In the genomic region with DNA sequence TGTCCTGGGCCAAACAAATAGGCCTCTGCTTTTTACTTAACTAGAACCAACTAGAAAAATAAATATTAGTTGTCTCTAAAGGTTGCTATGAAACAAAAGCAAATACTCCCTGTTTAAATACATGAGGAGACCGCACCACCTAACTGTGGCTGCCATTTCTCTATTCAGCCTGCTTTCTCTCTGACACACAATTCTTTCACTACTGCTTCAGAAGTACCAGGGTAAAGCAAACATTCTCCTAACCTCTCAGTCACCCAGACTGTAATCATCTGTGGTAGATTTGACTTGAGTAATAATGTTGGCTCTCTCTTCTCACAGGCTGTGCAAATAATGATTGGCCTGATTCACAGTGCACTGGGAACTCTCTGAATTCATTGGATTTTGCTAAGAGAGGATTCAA, we compare ENCODE assay signal across 19 cellular contexts. TPM values are rescaled to one million over a fixed set of nuclear protein-coding genes. Genes with fewer than 3 reads are reported as not detected.
A peak's percentile ranks its signal among the peaks of the same experiment; 100 is the strongest.
DNase-seq lines count a peak whose midpoint lies in the region; ATAC-seq, FAIRE-seq and TF ChIP-seq lines count a peak whose summit lies in the region.
"Had no signal": no experiment of that assay in that cellular context is flagged by ENCODE, and none has a peak within 500 bp of the region (broad histone marks: within the 10 kb centered on the region; RNA-seq: fewer than 3 reads in every experiment).

No MANE protein-coding gene starts in this region.

- H3K4me1 ChIP-seq in HepG2 (ENCODE audit: insufficient read depth, low read length): peaks cover 11% of the 10 kb centered on the region
- H3K4me1 ChIP-seq in Peyer's patch: no peaks in the 10 kb centered on the region
- no peaks in the 10 kb centered on the region for H3K4me1 ChIP-seq in colonic mucosa
- H3K4me1 ChIP-seq in transverse colon: peaks cover 0 to 9% (median 2%) of the 10 kb centered on the region in 4 donors

- intact Hi-C loops in HepG2 (cut with micrococcal nuclease; ENCODE audit: unreplicated experiment) (no loop called here), natural killer cell (cut with micrococcal nuclease) (no loop called here), colonic mucosa (cut with DNase I) (loop anchor here (5.0 kb wide), 1 partner anchor 104 kb away; no protein-coding TSS in a partner anchor), transverse colon (cut with DNase I; ENCODE audit: low total_unique reads) (no loop called here)

- TF ChIP-seq CTCF in 22Rv1 (IDR thresholded peaks at IDR 0.05): no peak
- no peak for TF ChIP-seq CTCF in HepG2 (CRISPR knock-in tag; IDR thresholded peaks at IDR 0.05)
- no peak for TF ChIP-seq CTCF in Peyer's patch (IDR thresholded peaks at IDR 0.05)
- no peak for TF ChIP-seq CTCF in natural killer cell (IDR thresholded peaks at IDR 0.05)
- no peak for TF ChIP-seq CTCF in colonic mucosa (IDR thresholded peaks at IDR 0.05)
- no peak for TF ChIP-seq CTCF in transverse colon (IDR thresholded peaks at IDR 0.05)

- 0% methylated on average over 1 of the region's 1 CpG for whole genome bisulfite sequencing in HepG2 (ENCODE audit: low lambda C conversion rate)
- 63 to 67% methylated on average over 1 of the region's 1 CpG for WGBS in transverse colon (ENCODE audit: low coverage in 1 of 2), 2 donors

- DNase-seq in NCI-H1417 (lab: John Stamatoyannopoulos, UW): peak in 2 of 3 experiments; percentile 76 to 96
- DNase-seq in NCI-H748 treated with DMSO at 0.1 percent for 48 hours (lab: John Stamatoyannopoulos, UW): peak; percentile 93
- DNase-seq in HepG2 (ENCODE audit: low spot score): peak; percentile 35
- DNase-seq in Peyer's patch: no peak
- no peak for DNase-seq in natural killer cell
- no peak for DNase-seq in colonic mucosa
- DNase-seq in transverse colon: no peak
- DNase-seq: activated naive CD8-positive, alpha-beta T cell treated with anti-CD3 and anti-CD28 coated beads, Interleukin-2, amount 50 U/mL, for 24 hours; CD4-positive, CD25-positive, alpha-beta regulatory T cell; foreskin melanocyte; GOT3; mammary epithelial cell; NCI-H510A treated with DMSO at 0.1 percent for 48 hours; retina had no signal

- H3K36me3 ChIP-seq in HepG2 (replicated peaks in 1 of 2; ENCODE audit: control insufficient read depth in 1 of 2, insufficient read depth in 2 of 2, low read length in 2 of 2) (no peaks in the 10 kb centered on the region), Peyer's patch (no peaks in the 10 kb centered on the region), colonic mucosa (no peaks in the 10 kb centered on the region), transverse colon (no peaks in the 10 kb centered on the region)
- H3K36me3 ChIP-seq: WERI-Rb-1 had no signal

- H3K4me2 ChIP-seq in HepG2 (ENCODE audit: low read depth, low read length): no peak overlapping the region

- H3K27me3 ChIP-seq in HepG2 (ENCODE audit: control insufficient read depth in 1 of 2, insufficient read depth in 2 of 2, low read length in 2 of 2): no peaks in the 10 kb centered on the region
- no peaks in the 10 kb centered on the region for H3K27me3 ChIP-seq in Peyer's patch
- H3K27me3 ChIP-seq in colonic mucosa: no peaks in the 10 kb centered on the region
- H3K27me3 ChIP-seq in transverse colon: no peaks in the 10 kb centered on the region

- in situ Hi-C loops in HepG2 (cut with HindIII; ENCODE audit: extremely low pct_ligation_motif_present, low pct_unique_long_range_greater_than_20kb): no loop called here
- in situ Hi-C loops in transverse colon (cut with MboI; ENCODE audit: low pct_ligation_motif_present in 1 of 4, low pct_unique_long_range_greater_than_20kb in 1 of 4, low sequenced_read_pairs in 3 of 4): no loop called here

- POLR2A ChIA-PET in HepG2 (lab: Yijun Ruan, JAX): no interaction called here

- no TSS peak for BruUV-seq in HepG2 (replicated peaks; lab: Mats Ljungman, UMichigan)

- H3K36me3 Mint-ChIP-seq in natural killer cell: no peaks in the 10 kb centered on the region
- H3K36me3 Mint-ChIP-seq: CD4-positive, CD25-positive, alpha-beta regulatory T cell; natural killer cell treated with Interleukin-12 subunit alpha and Interleukin-12 subunit beta and Interleukin-15 and Interleukin-18, amount 100 ng/mL, for 72 hours had no signal

- TF ChIP-seq POLR2A in HepG2 (IDR thresholded peaks at IDR 0.05; ENCODE audit: insufficient read depth in 1 of 2, low read depth in 2 of 2, low read length in 2 of 2): no peak
- TF ChIP-seq POLR2A in Peyer's patch (IDR thresholded peaks at IDR 0.05): no peak
- no peak for TF ChIP-seq POLR2A in transverse colon (IDR thresholded peaks at IDR 0.05)

- no peak overlapping the region for H3K4me3 Mint-ChIP-seq in natural killer cell
- H3K4me3 Mint-ChIP-seq: activated naive CD8-positive, alpha-beta T cell treated with anti-CD3 and anti-CD28 coated beads, Interleukin-2, amount 50 U/mL, for 24 hours; CD4-positive, CD25-positive, alpha-beta regulatory T cell; natural killer cell treated with Interleukin-12 subunit alpha and Interleukin-12 subunit beta and Interleukin-15 and Interleukin-18, amount 100 ng/mL, for 72 hours had no signal

- CTCF ChIA-PET in HepG2 (lab: Yijun Ruan, JAX; ENCODE audit: low intra/inter-chr PET ratio, low total read pairs): no interaction called here

- H3K9me3 ChIP-seq in HepG2 (ENCODE audit: low read length) (no peaks in the 10 kb centered on the region), Peyer's patch (no peaks in the 10 kb centered on the region), colonic mucosa (no peaks in the 10 kb centered on the region), transverse colon (no peaks in the 10 kb centered on the region)

- peak; percentile 69 for ATAC-seq in HepG2
- no peak for ATAC-seq in natural killer cell
- ATAC-seq: activated naive CD8-positive, alpha-beta T cell treated with anti-CD3 and anti-CD28 coated beads, Interleukin-2, amount 50 U/mL, for 24 hours; natural killer cell treated with Interleukin-12 subunit alpha and Interleukin-12 subunit beta and Interleukin-15 and Interleukin-18, amount 100 ng/mL, for 72 hours; Panc1 had no signal

- H3K4me3 ChIP-seq in HepG2 (replicated peaks in 1 of 3; ENCODE audit: insufficient read depth in 1 of 3, low read depth in 2 of 3, low read length in 3 of 3): no peak overlapping the region
- no peak overlapping the region for H3K4me3 ChIP-seq in Peyer's patch
- no peak overlapping the region for H3K4me3 ChIP-seq in colonic mucosa
- H3K4me3 ChIP-seq in transverse colon: no peak overlapping the region

- H4K20me1 ChIP-seq in HepG2 (ENCODE audit: insufficient read depth, low read length): no peaks in the 10 kb centered on the region

- TF ChIP-seq EP300 in HepG2 (IDR thresholded peaks at IDR 0.05; ENCODE audit: low read depth in 2 of 2, low read length in 2 of 2) (no peak), HepG2 (CRISPR knock-in tag; IDR thresholded peaks at IDR 0.05; ENCODE audit: borderline replicate concordance) (no peak), transverse colon (IDR thresholded peaks at IDR 0.05; ENCODE audit: low read depth) (no peak)

- H3K9ac ChIP-seq in HepG2 (ENCODE audit: insufficient read depth, low read depth, low read length) (no peak overlapping the region), colonic mucosa (ENCODE audit: low read depth in 2 of 2, low read length in 2 of 2) (no peak overlapping the region)

- H3K27ac Mint-ChIP-seq in natural killer cell: no peak overlapping the region
- H3K27ac Mint-ChIP-seq: activated naive CD8-positive, alpha-beta T cell treated with anti-CD3 and anti-CD28 coated beads, Interleukin-2, amount 50 U/mL, for 24 hours; CD4-positive, CD25-positive, alpha-beta regulatory T cell; natural killer cell treated with Interleukin-12 subunit alpha and Interleukin-12 subunit beta and Interleukin-15 and Interleukin-18, amount 100 ng/mL, for 72 hours had no signal

- H3K27me3 Mint-ChIP-seq in natural killer cell (ENCODE audit: low read depth in 2 of 2): peaks cover 0 to 20% of the 10 kb centered on the region in 2 donors

- no peak overlapping the region for H2AFZ ChIP-seq in HepG2 (ENCODE audit: low read length)

- TF ChIP-seq RAD21 in HepG2 (CRISPR knock-in tag; IDR thresholded peaks at IDR 0.05): no peak

- no peaks in the 10 kb centered on the region for H3K4me1 Mint-ChIP-seq in natural killer cell
- H3K4me1 Mint-ChIP-seq: activated naive CD8-positive, alpha-beta T cell treated with anti-CD3 and anti-CD28 coated beads, Interleukin-2, amount 50 U/mL, for 24 hours; CD4-positive, CD25-positive, alpha-beta regulatory T cell had no signal

- no peaks in the 10 kb centered on the region for H3K9me3 Mint-ChIP-seq in natural killer cell
- H3K9me3 Mint-ChIP-seq: activated naive CD8-positive, alpha-beta T cell treated with anti-CD3 and anti-CD28 coated beads, Interleukin-2, amount 50 U/mL, for 24 hours; natural killer cell treated with Interleukin-12 subunit alpha and Interleukin-12 subunit beta and Interleukin-15 and Interleukin-18, amount 100 ng/mL, for 72 hours had no signal

- no peaks in the 10 kb centered on the region for H3K79me2 ChIP-seq in HepG2 (ENCODE audit: insufficient read depth, low read length)

- no peak for FAIRE-seq in HepG2 (lab: Jason Lieb, UNC)

- H3K27ac ChIP-seq in 22Rv1: peak overlapping the region; percentile 68
- no peak overlapping the region for H3K27ac ChIP-seq in HepG2 (ENCODE audit: extremely low read length, insufficient read depth, low read length)
- no peak overlapping the region for H3K27ac ChIP-seq in Peyer's patch
- no peak overlapping the region for H3K27ac ChIP-seq in colonic mucosa
- no peak overlapping the region for H3K27ac ChIP-seq in transverse colon
- H3K27ac ChIP-seq: WERI-Rb-1 had no signal

RNA-seq across cellular contexts. Expression of a gene that starts 41.0 kb away (rescaled TPM):
- total RNA-seq in HepG2 (2016; rRNA removed; fragmentation: Illumina TruSeq; extraction: Trizol): not detected in 2 replicates
- total RNA-seq in HepG2 (2016; cell fraction: cytosol; rRNA removed; fragmentation: Illumina TruSeq; extraction: Trizol; ENCODE audit: low read depth): not detected in 2 replicates
- total RNA-seq in HepG2 (2016; cell fraction: insoluble cytoplasmic fraction; rRNA removed; fragmentation: Illumina TruSeq; extraction: Trizol): not detected in 2 replicates
- total RNA-seq in HepG2 (2016; cell fraction: membrane; rRNA removed; fragmentation: Illumina TruSeq; extraction: Trizol): not detected in 2 replicates
- not detected in 2 replicates for total RNA-seq in HepG2 (2016; cell fraction: nucleus; rRNA removed; fragmentation: Illumina TruSeq; extraction: Trizol)
- polyA plus RNA-seq in HepG2 (2011; rRNA removed): not detected in 2 replicates
- not detected in 2 replicates for polyA plus RNA-seq in HepG2 (2011; cell fraction: cytosol; rRNA removed)
- polyA plus RNA-seq in HepG2 (2011; cell fraction: nucleus; rRNA removed): not detected in 2 replicates
- polyA plus RNA-seq in HepG2 (2012): not detected in 2 replicates
- not detected in 2 replicates for polyA plus RNA-seq in HepG2 (2016; cell fraction: cytosol; fragmentation: Illumina TruSeq; extraction: Trizol; ENCODE audit: low read depth)
- not detected in 2 replicates for polyA plus RNA-seq in HepG2 (2016; cell fraction: insoluble cytoplasmic fraction; fragmentation: Illumina TruSeq; extraction: Trizol; ENCODE audit: low read depth)
- not detected in 2 replicates for polyA plus RNA-seq in HepG2 (2016; cell fraction: membrane; fragmentation: Illumina TruSeq; extraction: Trizol; ENCODE audit: low read depth)
- polyA plus RNA-seq in HepG2 (2016; cell fraction: nucleus; fragmentation: Illumina TruSeq; extraction: Trizol; ENCODE audit: insufficient read depth, low read depth): not detected in 2 replicates
- polyA minus RNA-seq in HepG2 (2011; rRNA and poly(A)+ RNA removed; ENCODE audit: low replicate concordance): not detected in 2 replicates
- polyA minus RNA-seq in HepG2 (2011; cell fraction: cytosol; rRNA and poly(A)+ RNA removed): not detected in 2 replicates
- polyA minus RNA-seq in HepG2 (2011; cell fraction: nucleus; rRNA and poly(A)+ RNA removed): not detected in 2 replicates
- total RNA-seq in Peyer's patch: 100 to 1,000 TPM in 3 of 4 donors, 10 to 100 TPM in 1; 13.2 to 541 (median 356) TPM
- not detected for total RNA-seq in natural killer cell
- 10 to 100 TPM in 1 of 2 donors, 1 to 10 TPM in 1; 6.3 to 24.0 TPM for total RNA-seq in colonic mucosa
- 100 to 1,000 TPM in 1 of 4 donors, 10 to 100 TPM in 3; 22.9 to 141 (median 52.1) TPM for total RNA-seq in transverse colon
- total RNA-seq: CD4-positive, CD25-positive, alpha-beta regulatory T cell; M059J; mammary epithelial cell; natural killer cell treated with Interleukin-12 subunit alpha and Interleukin-12 subunit beta and Interleukin-15 and Interleukin-18, amount 100 ng/mL, for 72 hours had no signal
- polyA plus RNA-seq: CD4-positive, CD25-positive, alpha-beta regulatory T cell; mammary epithelial cell had no signal

Comparison
In these comparisons a context has a peak if more than half of its experiments do, and no peak if none do; other contexts are left out.
1. DNase-seq: peak in NCI-H1417 (2 of 3), NCI-H748 treated with DMSO at 0.1 percent for 48 hours (single experiment) and HepG2 (single experiment); none in Peyer's patch (0 of 3), natural killer cell (single experiment), colonic mucosa (single experiment) and transverse colon (single experiment).
2. RNA of a gene that starts 41.0 kb away (total RNA-seq): 13.2 to 541 TPM in Peyer's patch, 22.9 to 141 TPM in transverse colon and 6.3 to 24.0 TPM in colonic mucosa; not detected in HepG2 and not detected in natural killer cell; every median in the first group is over 4 times any median in the second.